In the genomic region with DNA sequence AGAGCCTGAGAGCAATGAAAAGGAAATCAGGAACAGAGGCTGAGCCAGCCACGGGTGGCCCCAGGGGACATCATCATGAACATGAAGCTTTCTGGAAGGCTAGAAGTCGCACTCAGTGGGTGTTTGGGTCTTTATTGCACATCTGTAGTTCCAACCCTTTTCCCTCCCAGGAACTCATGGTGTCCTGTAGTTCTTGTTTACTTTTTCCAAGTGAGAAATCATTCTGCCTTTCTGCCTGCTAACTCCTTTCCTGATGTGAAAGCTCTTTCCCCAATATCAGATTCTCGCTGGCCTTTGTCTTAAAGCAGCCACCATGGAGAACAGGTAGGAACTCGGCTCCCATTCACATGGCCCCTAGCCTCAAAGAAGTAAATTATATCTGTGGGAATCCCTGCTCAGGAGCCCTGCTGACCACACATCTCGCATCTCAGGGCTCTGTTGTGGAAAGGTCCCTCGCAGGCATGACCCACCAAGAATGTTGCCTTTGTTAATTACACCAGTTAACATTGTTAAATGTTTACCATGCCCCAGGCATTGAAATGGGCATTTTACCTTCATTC, we compare ENCODE assay signal across 17 cellular contexts.
DNase-seq lines count a peak whose midpoint lies in the region; FAIRE-seq and TF ChIP-seq lines count a peak whose summit lies in the region.
"Had no signal": no experiment of that assay in that cellular context is flagged by ENCODE, and none has a peak within 500 bp of the region (broad histone marks: within the 10 kb centered on the region; RNA-seq: fewer than 3 reads in every experiment).

No MANE protein-coding gene starts in this region.

- WGBS in tibial nerve, 2 donors = 58 to 68% methylated on average over 6 of the region's 6 CpGs

- in situ Hi-C loops in brain microvascular endothelial cell (cut with HindIII; ENCODE audit: low pct_ligation_motif_present, low sequenced_read_pairs) = no loop called here

- peaks cover 4% of the 10 kb centered on the region for H3K27me3 Mint-ChIP-seq in nephron progenitor cell (ENCODE audit: low read depth, poor library complexity)
- H3K27me3 Mint-ChIP-seq in CD14-positive monocyte (ENCODE audit: low read depth in 3 of 3) = no peaks in the 10 kb centered on the region
- H3K27me3 Mint-ChIP-seq in activated naive CD8-positive, alpha-beta T cell treated with anti-CD3 and anti-CD28 coated beads for 36 hours = no peaks in the 10 kb centered on the region
- H3K27me3 Mint-ChIP-seq: activated CD4-positive, alpha-beta T cell treated with anti-CD3 and anti-CD28 coated beads, Interleukin-2, amount 10 ng/mL, durations not matched to agents 24 days and 14 days; activated T-cell treated with anti-CD3 and anti-CD28 coated beads, Interleukin-2, amount 50 U/mL, for 24 hours; CD4-positive, alpha-beta T cell; naive thymus-derived CD4-positive, alpha-beta T cell had no signal

- H3K27me3 ChIP-seq in endothelial cell of umbilical vein (ENCODE audit: control insufficient read depth in 2 of 2, insufficient read depth in 2 of 2, low read length in 2 of 2) (no peaks in the 10 kb centered on the region), tibial nerve (no peaks in the 10 kb centered on the region), brain microvascular endothelial cell (replicated peaks) (no peaks in the 10 kb centered on the region)

- TF ChIP-seq POLR2A in endothelial cell of umbilical vein (IDR thresholded peaks at IDR 0.05; ENCODE audit: low read depth, low read length) = no peak
- TF ChIP-seq POLR2A in tibial nerve (IDR thresholded peaks at IDR 0.05) = no peak

- TF ChIP-seq CTCF in endothelial cell of umbilical vein (IDR thresholded peaks at IDR 0.05; ENCODE audit: extremely low read depth in 1 of 2, insufficient read depth in 1 of 2, low read depth in 1 of 2, low read length in 2 of 2) (no peak), nephron progenitor cell (IDR thresholded peaks at IDR 0.05) (no peak), tibial nerve (IDR thresholded peaks at IDR 0.05) (no peak), CD14-positive monocyte (IDR thresholded peaks at IDR 0.05) (no peak), brain microvascular endothelial cell (IDR thresholded peaks at IDR 0.05; ENCODE audit: low read depth, low read length, missing control alignments) (no peak)

- H3K36me3 Mint-ChIP-seq in nephron progenitor cell (ENCODE audit: low read depth) (no peaks in the 10 kb centered on the region), CD14-positive monocyte (no peaks in the 10 kb centered on the region)
- no peaks in the 10 kb centered on the region for H3K36me3 Mint-ChIP-seq in activated naive CD8-positive, alpha-beta T cell treated with anti-CD3 and anti-CD28 coated beads for 36 hours
- H3K36me3 Mint-ChIP-seq: naive thymus-derived CD4-positive, alpha-beta T cell; stimulated activated effector memory CD8-positive, alpha-beta T cell treated with anti-CD3 and anti-CD28 coated beads, Interleukin-12 subunit alpha, Interleukin-12 subunit beta, amount 100 ng/mL, for 72 hours had no signal

- H3K4me3 Mint-ChIP-seq in nephron progenitor cell (no peak overlapping the region), CD14-positive monocyte (no peak overlapping the region)
- no peak overlapping the region for H3K4me3 Mint-ChIP-seq in activated naive CD8-positive, alpha-beta T cell treated with anti-CD3 and anti-CD28 coated beads for 36 hours
- H3K4me3 Mint-ChIP-seq: activated CD4-positive, alpha-beta T cell treated with anti-CD3 and anti-CD28 coated beads, Interleukin-2, amount 10 ng/mL, durations not matched to agents 24 days and 14 days; activated T-cell treated with anti-CD3 and anti-CD28 coated beads, Interleukin-2, amount 50 U/mL, for 24 hours; CD4-positive, alpha-beta T cell; naive thymus-derived CD4-positive, alpha-beta T cell; stimulated activated effector memory CD8-positive, alpha-beta T cell treated with anti-CD3 and anti-CD28 coated beads, Interleukin-12 subunit alpha, Interleukin-12 subunit beta, amount 100 ng/mL, for 72 hours had no signal

- CTCF ChIA-PET in endothelial cell of umbilical vein (lab: Charles Lee) = interaction anchor here (0.8 to 1.1 kb wide), 4 partner anchors 49 to 131 kb away, joined by 3 to 5 read pairs (median 3); no protein-coding TSS in a partner anchor

- H3K4me3 ChIP-seq in endothelial cell of umbilical vein (replicated peaks in 1 of 3; ENCODE audit: insufficient read depth in 1 of 3, low read depth in 1 of 3, low read length in 3 of 3) = no peak overlapping the region
- H3K4me3 ChIP-seq in tibial nerve = no peak overlapping the region
- no peak overlapping the region for H3K4me3 ChIP-seq in brain microvascular endothelial cell (ENCODE audit: low read depth, low read length)

- no peak overlapping the region for H3K9ac ChIP-seq in endothelial cell of umbilical vein (replicated peaks; ENCODE audit: extremely low read depth, insufficient read depth, low read length)

- H3K9me1 ChIP-seq in endothelial cell of umbilical vein (replicated peaks; ENCODE audit: control insufficient read depth, extremely low read depth, insufficient read depth, low read length) = no peaks in the 10 kb centered on the region

- H3K4me2 ChIP-seq in endothelial cell of umbilical vein (ENCODE audit: insufficient read depth, low read length) = peak overlapping the region; percentile 23

- FAIRE-seq in endothelial cell of umbilical vein (lab: Jason Lieb, UNC) = no peak

- H3K27ac ChIP-seq in endothelial cell of umbilical vein (ENCODE audit: insufficient read depth, low read depth, low read length) = peak overlapping the region; percentile 61
- peak overlapping the region in 3 of 4 donors; percentile 9 to 72 (median 60) for H3K27ac ChIP-seq in tibial nerve
- H3K27ac ChIP-seq in brain microvascular endothelial cell = no peak overlapping the region

- POLR2A ChIA-PET in endothelial cell of umbilical vein (lab: Charles Lee) = no interaction called here

- TF ChIP-seq EP300 in tibial nerve (IDR thresholded peaks at IDR 0.05) = no peak

- no peaks in the 10 kb centered on the region for H4K20me1 ChIP-seq in endothelial cell of umbilical vein (replicated peaks; ENCODE audit: control insufficient read depth, extremely low read depth, insufficient read depth, low read length)

- H3K79me2 ChIP-seq in endothelial cell of umbilical vein (ENCODE audit: control insufficient read depth, insufficient read depth, low read length) = no peaks in the 10 kb centered on the region

- BruUV-seq in endothelial cell of umbilical vein (replicated peaks; lab: Mats Ljungman, UMichigan) = no TSS peak

- H3K9me3 Mint-ChIP-seq in nephron progenitor cell (peaks cover 4% of the 10 kb centered on the region), CD14-positive monocyte (peaks cover 0 to 2% (median 0%) of the 10 kb centered on the region in 7 donors)
- no peaks in the 10 kb centered on the region for H3K9me3 Mint-ChIP-seq in activated naive CD8-positive, alpha-beta T cell treated with anti-CD3 and anti-CD28 coated beads for 36 hours
- H3K9me3 Mint-ChIP-seq: activated CD4-positive, alpha-beta T cell treated with anti-CD3 and anti-CD28 coated beads, Interleukin-2, amount 10 ng/mL, durations not matched to agents 24 days and 14 days; CD4-positive, alpha-beta T cell had no signal

- DNase-seq in M059J (ENCODE audit: low read depth) (peak; percentile 29), endothelial cell of umbilical vein (ENCODE audit: low read depth, low spot score) (no peak), nephron progenitor cell (peak; percentile 13), tibial nerve (ENCODE audit: low spot score in 2 of 2) (no peak), CD14-positive monocyte (ENCODE audit: low spot score) (no peak), SIG-M5 (lab: John Stamatoyannopoulos, UW) (no peak), brain microvascular endothelial cell (no peak)
- DNase-seq in activated naive CD8-positive, alpha-beta T cell treated with anti-CD3 and anti-CD28 coated beads for 36 hours = no peak
- DNase-seq: activated CD4-positive, alpha-beta T cell treated with anti-CD3 and anti-CD28 coated beads, Interleukin-2, amount 10 ng/mL, durations not matched to agents 24 days and 14 days; activated T-cell treated with anti-CD3 and anti-CD28 coated beads, Interleukin-2, amount 50 U/mL, for 24 hours; CD4-positive, alpha-beta T cell; cerebellar nuclear complex; naive thymus-derived CD4-positive, alpha-beta T cell; NCI-H1417 treated with DMSO at 0.1 percent for 48 hours; T1000 had no signal

- peaks cover 24% of the 10 kb centered on the region for H3K4me1 ChIP-seq in endothelial cell of umbilical vein (ENCODE audit: control insufficient read depth, extremely low read depth, insufficient read depth, low read length)
- H3K4me1 ChIP-seq in tibial nerve = peaks cover 0 to 20% (median 3%) of the 10 kb centered on the region in 4 donors

- H2AFZ ChIP-seq in endothelial cell of umbilical vein (ENCODE audit: low read depth, low read length) = peak overlapping the region; percentile 10

- intact Hi-C loops in endothelial cell of umbilical vein (cut with micrococcal nuclease) = loop anchor here (2.0 to 5.0 kb wide), 2 partner anchors 257 to 286 kb away; no protein-coding TSS in a partner anchor
- intact Hi-C loops in CD14-positive monocyte (cut with micrococcal nuclease) = no loop called here

- H3K27ac Mint-ChIP-seq in nephron progenitor cell (peak overlapping the region; percentile 70), CD14-positive monocyte (no peak overlapping the region)
- no peak overlapping the region for H3K27ac Mint-ChIP-seq in activated naive CD8-positive, alpha-beta T cell treated with anti-CD3 and anti-CD28 coated beads for 36 hours
- H3K27ac Mint-ChIP-seq: activated CD4-positive, alpha-beta T cell treated with anti-CD3 and anti-CD28 coated beads, Interleukin-2, amount 10 ng/mL, durations not matched to agents 24 days and 14 days; activated naive CD4-positive, alpha-beta T cell treated with anti-CD3 and anti-CD28 coated beads, Interleukin-2, amount 50 U/mL, for 72 hours; activated T-cell treated with anti-CD3 and anti-CD28 coated beads, Interleukin-2, amount 50 U/mL, for 24 hours; CD4-positive, alpha-beta T cell; naive thymus-derived CD4-positive, alpha-beta T cell; stimulated activated effector memory CD8-positive, alpha-beta T cell treated with anti-CD3 and anti-CD28 coated beads, Interleukin-12 subunit alpha, Interleukin-12 subunit beta, amount 100 ng/mL, for 72 hours had no signal

- peaks cover 62% of the 10 kb centered on the region for H3K4me1 Mint-ChIP-seq in nephron progenitor cell
- no peaks in the 10 kb centered on the region for H3K4me1 Mint-ChIP-seq in CD14-positive monocyte
- no peaks in the 10 kb centered on the region for H3K4me1 Mint-ChIP-seq in activated naive CD8-positive, alpha-beta T cell treated with anti-CD3 and anti-CD28 coated beads for 36 hours
- H3K4me1 Mint-ChIP-seq: activated CD4-positive, alpha-beta T cell treated with anti-CD3 and anti-CD28 coated beads, Interleukin-2, amount 10 ng/mL, durations not matched to agents 24 days and 14 days; naive thymus-derived CD4-positive, alpha-beta T cell; stimulated activated effector memory CD8-positive, alpha-beta T cell treated with anti-CD3 and anti-CD28 coated beads, Interleukin-12 subunit alpha, Interleukin-12 subunit beta, amount 100 ng/mL, for 72 hours had no signal

- dilution Hi-C loops in endothelial cell of umbilical vein (cut with MboI; ENCODE audit: extremely low pct_ligation_motif_present, low sequenced_read_pairs) = no loop called here

- H3K9me3 ChIP-seq in endothelial cell of umbilical vein (replicated peaks; ENCODE audit: control insufficient read depth, insufficient read depth, low read length) = no peaks in the 10 kb centered on the region
- no peaks in the 10 kb centered on the region for H3K9me3 ChIP-seq in tibial nerve

- H3K36me3 ChIP-seq in endothelial cell of umbilical vein (ENCODE audit: control insufficient read depth in 2 of 2, extremely low read depth in 1 of 2, insufficient read depth in 2 of 2, low read length in 2 of 2) (no peaks in the 10 kb centered on the region), tibial nerve (no peaks in the 10 kb centered on the region), brain microvascular endothelial cell (replicated peaks) (no peaks in the 10 kb centered on the region)

Comparison
In these comparisons a context has a peak if more than half of its experiments do, and no peak if none do; other contexts are left out.
1. DNase-seq: peak in M059J (single experiment) and nephron progenitor cell (single experiment); none in endothelial cell of umbilical vein (single experiment), tibial nerve (0 of 2), CD14-positive monocyte (single experiment), SIG-M5 (single experiment), brain microvascular endothelial cell (single experiment) and activated naive CD8-positive, alpha-beta T cell treated with anti-CD3 and anti-CD28 coated beads for 36 hours (single experiment).